In genomic region chr20:49188101-49188784, GRCh38 we compare ENCODE assay signal across 8 cellular contexts. TPM values are rescaled to one million over a fixed set of nuclear protein-coding genes. Genes with fewer than 3 reads are reported as not detected.
A peak's percentile ranks its signal among the peaks of the same experiment; 100 is the strongest.
DNase-seq lines count a peak whose midpoint lies in the region; ATAC-seq and TF ChIP-seq lines count a peak whose summit lies in the region.

Gene STAU1 (minus strand): TSS chr20:49188334. CDS start chr20:49166201, 22,133 bp downstream.

- H3K4me3 Mint-ChIP-seq in T-helper 17 cell (peak within 1 kb of the TSS; percentile 92), progenitor cell of endocrine pancreas (ENCODE audit: low read depth) (peak within 1 kb of the TSS; percentile 94)

- DNase-seq in NCI-H187 (lab: John Stamatoyannopoulos, UW) (peak; percentile 75 to 94), T-helper 17 cell (peak; percentile 87 to 95 (median 92)), amygdala (lab: John Stamatoyannopoulos, UW) (peak; percentile 40 to 98 (median 92)), left ventricle myocardium inferior (peak; percentile 97), progenitor cell of endocrine pancreas (ENCODE audit: low spot score, unreplicated experiment) (peak; percentile 87), upper lobe of right lung (peak; percentile 98)

- H3K27me3 Mint-ChIP-seq in T-helper 17 cell (peaks cover 9% of the 10 kb centered on the region), progenitor cell of endocrine pancreas (no peaks in the 10 kb centered on the region)

- H3K4me1 ChIP-seq in left ventricle myocardium inferior: peaks cover 47% of the 10 kb centered on the region
- H3K4me1 ChIP-seq in upper lobe of right lung: peaks cover 26% of the 10 kb centered on the region

- H3K27me3 ChIP-seq in left ventricle myocardium inferior (ENCODE audit: low read depth) (no peaks in the 10 kb centered on the region), upper lobe of right lung (no peaks in the 10 kb centered on the region)

- ATAC-seq in GM18498 (IDR thresholded peaks at IDR 0.05; ENCODE audit: unreplicated experiment): peak; percentile 93
- ATAC-seq in HG02885 (IDR thresholded peaks at IDR 0.05; ENCODE audit: poor library complexity, unreplicated experiment): peak; percentile 95
- peak; percentile 96 for ATAC-seq in T-helper 17 cell
- ATAC-seq in upper lobe of right lung: peak; percentile 99

- H3K36me3 ChIP-seq in left ventricle myocardium inferior (no peaks in the 10 kb centered on the region), upper lobe of right lung (peaks cover 7% of the 10 kb centered on the region)

- H3K9me3 ChIP-seq in T-helper 17 cell (ENCODE audit: control insufficient read depth, low read length, poor library complexity, severe bottlenecking) (no peaks in the 10 kb centered on the region), left ventricle myocardium inferior (replicated peaks) (no peaks in the 10 kb centered on the region), upper lobe of right lung (no peaks in the 10 kb centered on the region)

- H3K4me3 ChIP-seq in left ventricle myocardium inferior: peak within 1 kb of the TSS; percentile 87
- H3K4me3 ChIP-seq in upper lobe of right lung: peak within 1 kb of the TSS; percentile 80

- no peak for TF ChIP-seq CTCF in left ventricle myocardium inferior (IDR thresholded peaks at IDR 0.05; ENCODE audit: borderline replicate concordance)
- no peak for TF ChIP-seq CTCF in progenitor cell of endocrine pancreas (IDR thresholded peaks at IDR 0.05; ENCODE audit: unreplicated experiment)
- TF ChIP-seq CTCF in upper lobe of right lung (IDR thresholded peaks at IDR 0.05): no peak

- H3K27ac ChIP-seq in left ventricle myocardium inferior (replicated peaks): peak within 1 kb of the TSS; percentile 96
- peak within 1 kb of the TSS; percentile 82 for H3K27ac ChIP-seq in upper lobe of right lung

- intact Hi-C loops in left ventricle myocardium inferior (cut with micrococcal nuclease): no loop called here
- intact Hi-C loops in upper lobe of right lung (cut with DNase I): no loop called here

- no peaks in the 10 kb centered on the region for H3K36me3 Mint-ChIP-seq in T-helper 17 cell (ENCODE audit: low read depth)
- H3K36me3 Mint-ChIP-seq in progenitor cell of endocrine pancreas (ENCODE audit: insufficient read depth): peaks cover 3% of the 10 kb centered on the region

- H3K4me1 Mint-ChIP-seq in T-helper 17 cell (peaks cover 30% of the 10 kb centered on the region), progenitor cell of endocrine pancreas (ENCODE audit: low read depth) (peaks cover 28% of the 10 kb centered on the region)

- H3K9me3 Mint-ChIP-seq in progenitor cell of endocrine pancreas (ENCODE audit: low read depth): no peaks in the 10 kb centered on the region

- H3K27ac Mint-ChIP-seq in T-helper 17 cell (peak within 1 kb of the TSS; percentile 88), progenitor cell of endocrine pancreas (peak within 1 kb of the TSS; percentile 90)

RNA-seq across cellular contexts. Expression of gene STAU1, which starts in this region (rescaled TPM):
- total RNA-seq in T-helper 17 cell (10 to 100 TPM; 45.6 to 62.5 TPM), left ventricle myocardium inferior (63.4 TPM), progenitor cell of endocrine pancreas (86.5 and 93.9 TPM in 2 replicates), upper lobe of right lung (76.0 TPM)

Comparison
In these comparisons a context has a peak if more than half of its experiments do, and no peak if none do; other contexts are left out.
1. Peak in every context shown above with its lines: DNase-seq, ATAC-seq, H3K4me3 ChIP-seq and H3K27ac ChIP-seq.